2 cellular contexts compared by ENCODE assay signal in the genomic region with DNA sequence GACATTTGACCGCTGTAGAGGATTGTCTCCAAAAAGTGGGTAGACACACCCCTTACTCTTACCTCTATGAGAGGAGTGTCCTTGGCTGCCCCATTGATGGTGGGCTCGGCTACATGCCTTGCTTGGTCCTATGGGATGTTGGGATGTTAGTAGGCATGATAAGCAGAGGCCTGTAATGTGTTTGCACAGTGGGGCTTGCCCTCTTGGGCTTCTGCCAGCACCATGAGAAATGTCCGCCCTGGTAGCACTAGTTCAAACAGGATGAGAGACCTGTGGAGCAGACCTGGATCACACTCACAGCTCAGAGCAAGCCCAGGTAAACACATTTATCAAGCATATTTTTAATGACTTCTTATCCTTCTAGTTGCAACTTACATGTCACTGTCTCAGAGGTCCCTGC.
TF ChIP-seq lines count a peak whose summit lies in the region.

No MANE protein-coding gene starts in this region.

TF ChIP-seq in WTC11, 78 proteins besides CTCF, POLR2A, EP300 and RAD21 (continued from another document):
- TF ChIP-seq, protein P1, sequence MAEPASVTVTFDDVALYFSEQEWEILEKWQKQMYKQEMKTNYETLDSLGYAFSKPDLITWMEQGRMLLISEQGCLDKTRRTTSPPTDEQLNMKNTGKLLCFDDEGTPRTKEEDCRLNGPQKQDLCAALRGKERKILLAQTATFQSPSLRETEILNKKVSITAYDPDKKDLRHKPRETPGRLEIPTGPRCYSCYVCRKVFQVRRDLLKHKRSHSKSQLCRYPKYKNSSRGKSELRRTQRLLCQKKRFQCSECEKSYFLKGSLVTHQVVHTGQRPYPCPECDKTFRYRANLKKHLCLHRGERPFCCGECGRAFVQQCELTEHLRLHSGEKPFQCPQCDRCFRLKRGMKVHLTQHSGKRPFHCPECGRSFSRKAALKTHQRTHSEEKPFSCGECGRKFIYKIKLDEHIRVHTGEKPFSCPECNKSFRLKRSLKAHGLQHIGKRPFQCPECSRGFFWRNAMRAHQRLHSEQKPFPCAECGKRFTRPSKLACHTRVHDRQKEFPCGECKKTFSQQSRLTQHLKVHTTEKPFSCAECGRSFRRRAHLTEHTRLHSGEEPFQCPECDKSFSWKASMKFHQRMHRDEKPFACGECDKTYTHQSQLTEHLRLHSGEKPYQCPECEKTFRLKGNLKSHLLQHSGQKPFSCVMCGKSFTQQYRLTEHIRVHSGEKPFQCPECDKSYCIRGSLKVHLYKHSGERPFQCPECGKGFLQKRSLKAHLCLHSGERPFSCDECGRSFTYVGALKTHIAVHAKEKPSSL (CRISPR knock-in tag; conservative IDR thresholded peaks at IDR 0.05): no peak
- TF ChIP-seq TEAD1 (CRISPR knock-in tag; IDR thresholded peaks at IDR 0.05) (no peak), ZNF396 (CRISPR knock-in tag; IDR thresholded peaks at IDR 0.05; ENCODE audit: borderline replicate concordance) (no peak), CBFB (CRISPR knock-in tag; IDR thresholded peaks at IDR 0.05; ENCODE audit: low read depth) (no peak)
- TF ChIP-seq, protein P2, sequence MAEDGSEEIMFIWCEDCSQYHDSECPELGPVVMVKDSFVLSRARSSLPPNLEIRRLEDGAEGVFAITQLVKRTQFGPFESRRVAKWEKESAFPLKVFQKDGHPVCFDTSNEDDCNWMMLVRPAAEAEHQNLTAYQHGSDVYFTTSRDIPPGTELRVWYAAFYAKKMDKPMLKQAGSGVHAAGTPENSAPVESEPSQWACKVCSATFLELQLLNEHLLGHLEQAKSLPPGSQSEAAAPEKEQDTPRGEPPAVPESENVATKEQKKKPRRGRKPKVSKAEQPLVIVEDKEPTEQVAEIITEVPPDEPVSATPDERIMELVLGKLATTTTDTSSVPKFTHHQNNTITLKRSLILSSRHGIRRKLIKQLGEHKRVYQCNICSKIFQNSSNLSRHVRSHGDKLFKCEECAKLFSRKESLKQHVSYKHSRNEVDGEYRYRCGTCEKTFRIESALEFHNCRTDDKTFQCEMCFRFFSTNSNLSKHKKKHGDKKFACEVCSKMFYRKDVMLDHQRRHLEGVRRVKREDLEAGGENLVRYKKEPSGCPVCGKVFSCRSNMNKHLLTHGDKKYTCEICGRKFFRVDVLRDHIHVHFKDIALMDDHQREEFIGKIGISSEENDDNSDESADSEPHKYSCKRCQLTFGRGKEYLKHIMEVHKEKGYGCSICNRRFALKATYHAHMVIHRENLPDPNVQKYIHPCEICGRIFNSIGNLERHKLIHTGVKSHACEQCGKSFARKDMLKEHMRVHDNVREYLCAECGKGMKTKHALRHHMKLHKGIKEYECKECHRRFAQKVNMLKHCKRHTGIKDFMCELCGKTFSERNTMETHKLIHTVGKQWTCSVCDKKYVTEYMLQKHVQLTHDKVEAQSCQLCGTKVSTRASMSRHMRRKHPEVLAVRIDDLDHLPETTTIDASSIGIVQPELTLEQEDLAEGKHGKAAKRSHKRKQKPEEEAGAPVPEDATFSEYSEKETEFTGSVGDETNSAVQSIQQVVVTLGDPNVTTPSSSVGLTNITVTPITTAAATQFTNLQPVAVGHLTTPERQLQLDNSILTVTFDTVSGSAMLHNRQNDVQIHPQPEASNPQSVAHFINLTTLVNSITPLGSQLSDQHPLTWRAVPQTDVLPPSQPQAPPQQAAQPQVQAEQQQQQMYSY (CRISPR knock-in tag; IDR thresholded peaks at IDR 0.05): no peak
- TF ChIP-seq, protein P3, sequence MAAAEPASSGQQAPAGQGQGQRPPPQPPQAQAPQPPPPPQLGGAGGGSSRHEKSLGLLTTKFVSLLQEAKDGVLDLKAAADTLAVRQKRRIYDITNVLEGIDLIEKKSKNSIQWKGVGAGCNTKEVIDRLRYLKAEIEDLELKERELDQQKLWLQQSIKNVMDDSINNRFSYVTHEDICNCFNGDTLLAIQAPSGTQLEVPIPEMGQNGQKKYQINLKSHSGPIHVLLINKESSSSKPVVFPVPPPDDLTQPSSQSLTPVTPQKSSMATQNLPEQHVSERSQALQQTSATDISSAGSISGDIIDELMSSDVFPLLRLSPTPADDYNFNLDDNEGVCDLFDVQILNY (CRISPR knock-in tag; IDR thresholded peaks at IDR 0.05): no peak

TF ChIP-seq in GM23338, 12 proteins besides CTCF, POLR2A, EP300 and RAD21 (continued from another document):
- no peak for TF ChIP-seq EZH2 (IDR thresholded peaks at IDR 0.05; ENCODE audit: low read depth, unreplicated experiment)
- no peak for TF ChIP-seq NANOG (IDR thresholded peaks at IDR 0.05; ENCODE audit: borderline replicate concordance)
- TF ChIP-seq POLR2AphosphoS5 (IDR thresholded peaks at IDR 0.05; ENCODE audit: low read depth): no peak
- TF ChIP-seq, protein P4, sequence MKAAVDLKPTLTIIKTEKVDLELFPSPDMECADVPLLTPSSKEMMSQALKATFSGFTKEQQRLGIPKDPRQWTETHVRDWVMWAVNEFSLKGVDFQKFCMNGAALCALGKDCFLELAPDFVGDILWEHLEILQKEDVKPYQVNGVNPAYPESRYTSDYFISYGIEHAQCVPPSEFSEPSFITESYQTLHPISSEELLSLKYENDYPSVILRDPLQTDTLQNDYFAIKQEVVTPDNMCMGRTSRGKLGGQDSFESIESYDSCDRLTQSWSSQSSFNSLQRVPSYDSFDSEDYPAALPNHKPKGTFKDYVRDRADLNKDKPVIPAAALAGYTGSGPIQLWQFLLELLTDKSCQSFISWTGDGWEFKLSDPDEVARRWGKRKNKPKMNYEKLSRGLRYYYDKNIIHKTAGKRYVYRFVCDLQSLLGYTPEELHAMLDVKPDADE (IDR thresholded peaks at IDR 0.05): no peak
- no peak for TF ChIP-seq ZNF331 (CRISPR knock-in tag; IDR thresholded peaks at IDR 0.05; ENCODE audit: low read depth)
- TF ChIP-seq, protein P5, sequence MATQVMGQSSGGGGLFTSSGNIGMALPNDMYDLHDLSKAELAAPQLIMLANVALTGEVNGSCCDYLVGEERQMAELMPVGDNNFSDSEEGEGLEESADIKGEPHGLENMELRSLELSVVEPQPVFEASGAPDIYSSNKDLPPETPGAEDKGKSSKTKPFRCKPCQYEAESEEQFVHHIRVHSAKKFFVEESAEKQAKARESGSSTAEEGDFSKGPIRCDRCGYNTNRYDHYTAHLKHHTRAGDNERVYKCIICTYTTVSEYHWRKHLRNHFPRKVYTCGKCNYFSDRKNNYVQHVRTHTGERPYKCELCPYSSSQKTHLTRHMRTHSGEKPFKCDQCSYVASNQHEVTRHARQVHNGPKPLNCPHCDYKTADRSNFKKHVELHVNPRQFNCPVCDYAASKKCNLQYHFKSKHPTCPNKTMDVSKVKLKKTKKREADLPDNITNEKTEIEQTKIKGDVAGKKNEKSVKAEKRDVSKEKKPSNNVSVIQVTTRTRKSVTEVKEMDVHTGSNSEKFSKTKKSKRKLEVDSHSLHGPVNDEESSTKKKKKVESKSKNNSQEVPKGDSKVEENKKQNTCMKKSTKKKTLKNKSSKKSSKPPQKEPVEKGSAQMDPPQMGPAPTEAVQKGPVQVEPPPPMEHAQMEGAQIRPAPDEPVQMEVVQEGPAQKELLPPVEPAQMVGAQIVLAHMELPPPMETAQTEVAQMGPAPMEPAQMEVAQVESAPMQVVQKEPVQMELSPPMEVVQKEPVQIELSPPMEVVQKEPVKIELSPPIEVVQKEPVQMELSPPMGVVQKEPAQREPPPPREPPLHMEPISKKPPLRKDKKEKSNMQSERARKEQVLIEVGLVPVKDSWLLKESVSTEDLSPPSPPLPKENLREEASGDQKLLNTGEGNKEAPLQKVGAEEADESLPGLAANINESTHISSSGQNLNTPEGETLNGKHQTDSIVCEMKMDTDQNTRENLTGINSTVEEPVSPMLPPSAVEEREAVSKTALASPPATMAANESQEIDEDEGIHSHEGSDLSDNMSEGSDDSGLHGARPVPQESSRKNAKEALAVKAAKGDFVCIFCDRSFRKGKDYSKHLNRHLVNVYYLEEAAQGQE (IDR thresholded peaks at IDR 0.05; ENCODE audit: unreplicated experiment): no peak
